ENCODE assay signal across 26 cellular contexts in the genomic region with DNA sequence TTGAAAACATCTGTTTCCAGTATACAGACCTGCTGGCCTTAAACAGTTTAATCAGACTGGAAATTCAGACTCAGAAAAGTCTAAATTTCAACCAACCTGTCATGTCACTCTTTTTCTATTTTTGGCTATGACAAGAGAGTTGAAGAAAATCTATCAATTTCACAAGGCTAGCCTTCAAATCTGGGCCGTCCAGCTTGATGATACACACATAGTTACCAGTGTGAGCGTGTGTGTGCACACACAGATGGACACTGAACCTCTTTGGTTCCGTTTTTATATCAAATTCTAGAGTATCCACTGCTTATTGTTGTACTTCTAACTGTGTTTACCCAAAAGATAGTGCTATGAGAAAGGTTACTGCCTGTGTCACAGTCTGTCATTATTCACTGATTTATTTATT.
DNase-seq lines count a peak whose midpoint lies in the region; ATAC-seq and TF ChIP-seq lines count a peak whose summit lies in the region.
"Had no signal": no experiment of that assay in that cellular context is flagged by ENCODE, and none has a peak within 500 bp of the region (broad histone marks: within the 10 kb centered on the region; RNA-seq: fewer than 3 reads in every experiment).

No MANE protein-coding gene starts in this region.

- no peaks in the 10 kb centered on the region for H4K20me1 ChIP-seq in mammary epithelial cell (ENCODE audit: insufficient read depth, low read length)
- peaks cover 3% of the 10 kb centered on the region; the same call in 1 of the 2 replicates for H4K20me1 ChIP-seq in IMR-90 (ENCODE audit: insufficient read depth, low read length)
- H4K20me1 ChIP-seq: BLaER1 had no signal

- no peak overlapping the region for H4K8ac ChIP-seq in IMR-90 (ENCODE audit: low read depth in 2 of 2, low read length in 2 of 2)

- H3K56ac ChIP-seq in IMR-90 (ENCODE audit: extremely low read depth, insufficient read depth, low read length) = no peak overlapping the region

- H2BK5ac ChIP-seq in IMR-90 (ENCODE audit: low read depth, low read length, poor library complexity, severe bottlenecking) = peak overlapping the region; percentile 5

- no peaks in the 10 kb centered on the region for H3K4me1 ChIP-seq in mammary epithelial cell (ENCODE audit: insufficient read depth, low read length)
- peaks cover 8% of the 10 kb centered on the region for H3K4me1 ChIP-seq in IMR-90 (ENCODE audit: control insufficient read depth, insufficient read depth, low read length)
- peaks cover 10 to 97% (median 86%) of the 10 kb centered on the region in 4 donors for H3K4me1 ChIP-seq in esophagus muscularis mucosa
- H3K4me1 ChIP-seq in right lobe of liver = peaks cover 0 to 43% (median 17%) of the 10 kb centered on the region in 4 donors
- H3K4me1 ChIP-seq in tibial nerve = peaks cover 0 to 29% (median 0%) of the 10 kb centered on the region in 4 donors
- H3K4me1 ChIP-seq: BE2C, BLaER1 had no signal

- intact Hi-C loops in MCF 10A (cut with micrococcal nuclease) = no loop called here
- intact Hi-C loops in mammary epithelial cell (cut with micrococcal nuclease) = no loop called here
- intact Hi-C loops in IMR-90 (cut with micrococcal nuclease) = no loop called here
- intact Hi-C loops in esophagus muscularis mucosa (cut with DNase I) = no loop called here
- intact Hi-C loops in right lobe of liver (cut with DNase I) = no loop called here

- no peak for DNase-seq in MCF 10A (ENCODE audit: unreplicated experiment)
- no peak for DNase-seq in mammary epithelial cell
- no peak for DNase-seq in IMR-90
- no peak for DNase-seq in esophagus muscularis mucosa (ENCODE audit: extremely low spot score)
- DNase-seq in right lobe of liver = no peak
- DNase-seq in hippocampal formation (lab: John Stamatoyannopoulos, UW) = no peak
- DNase-seq in tibial nerve (ENCODE audit: low spot score in 2 of 2) = no peak
- no peak for DNase-seq in nephron progenitor cell
- DNase-seq: 8988T; ACHN; BE2C; C1 segment of cervical spinal cord; CD4-positive, alpha-beta memory T cell; CD4-positive, CD25-positive, alpha-beta regulatory T cell; CD8-positive, alpha-beta memory T cell; COR-L47; DMS 273 treated with DMSO at 0.1 percent for 48 hours; DMS153; DMS53; DMS79; DND-41; EL; GDM1 had no signal

- ATAC-seq in IMR-90 (ENCODE audit: low read depth) (no peak), right lobe of liver (peak; percentile 31 to 47 (median 37))
- ATAC-seq: GM12878 had no signal

- no peak overlapping the region for H3K23ac ChIP-seq in IMR-90 (ENCODE audit: low read depth, low read length)

- WGBS in mammary epithelial cell (ENCODE audit: low coverage, missing lambda C conversion rate) = 95% methylated on average over 3 of the region's 3 CpGs
- no CpG with 5 or more reads among the region's 3 CpGs for WGBS in IMR-90 (ENCODE audit: extremely low coverage in 2 of 2, insufficient read length in 1 of 2), 2 experiments
- WGBS in esophagus muscularis mucosa = 38% methylated on average over 3 of the region's 3 CpGs
- WGBS in right lobe of liver (ENCODE audit: insufficient coverage, low coverage, low lambda C conversion rate, missing lambda C conversion rate) = 13% methylated on average over 3 of the region's 3 CpGs
- 79% methylated on average over 3 of the region's 3 CpGs for WGBS in tibial nerve, 2 donors

- no peak overlapping the region for H2AFZ ChIP-seq in mammary epithelial cell (ENCODE audit: low read depth, low read length)
- no peak overlapping the region for H2AFZ ChIP-seq in IMR-90 (replicated peaks; ENCODE audit: low read length, poor library complexity)

- in situ Hi-C loops in mammary epithelial cell (cut with MboI; ENCODE audit: low sequenced_read_pairs in 2 of 2) (no loop called here), IMR-90 (cut with MboI; ENCODE audit: low sequenced_read_pairs) (no loop called here)

- H3K27ac ChIP-seq in mammary epithelial cell (ENCODE audit: insufficient read depth, low read depth, low read length) (no peak overlapping the region), IMR-90 (ENCODE audit: insufficient read depth, low read length) (no peak overlapping the region), esophagus muscularis mucosa (replicated peaks in 1 of 4) (peak overlapping the region in 3 of 4 donors; percentile 2 to 54 (median 15)), right lobe of liver (no peak overlapping the region), tibial nerve (no peak overlapping the region)
- H3K27ac ChIP-seq: BLaER1 had no signal

- H2BK120ac ChIP-seq in IMR-90 (ENCODE audit: low read depth, low read length) = no peak overlapping the region

- peaks cover 11% of the 10 kb centered on the region for H3K9me1 ChIP-seq in IMR-90 (ENCODE audit: insufficient read depth, low read length)

- peak overlapping the region; percentile 37; the same call in 1 of the 2 replicates for H3K18ac ChIP-seq in IMR-90 (ENCODE audit: low read depth, low read length)

- H3K4me1 Mint-ChIP-seq in MCF 10A (ENCODE audit: insufficient read depth, unreplicated experiment) (peaks cover 10% of the 10 kb centered on the region), nephron progenitor cell (peaks cover 22% of the 10 kb centered on the region)
- H3K4me1 Mint-ChIP-seq: CD4-positive, alpha-beta memory T cell had no signal

- dilution Hi-C loops in mammary epithelial cell (cut with HindIII; ENCODE audit: low sequenced_read_pairs) = no loop called here
- dilution Hi-C loops in IMR-90 (cut with HindIII; ENCODE audit: low sequenced_read_pairs, unreplicated experiment) = no loop called here

- H3K4me3 ChIP-seq in mammary epithelial cell (replicated peaks in 1 of 3; ENCODE audit: insufficient read depth in 1 of 3, low read depth in 2 of 3, low read length in 3 of 3) = no peak overlapping the region
- H3K4me3 ChIP-seq in IMR-90 (ENCODE audit: insufficient read depth, low read depth, low read length) = no peak overlapping the region
- no peak overlapping the region for H3K4me3 ChIP-seq in esophagus muscularis mucosa
- no peak overlapping the region for H3K4me3 ChIP-seq in right lobe of liver
- no peak overlapping the region for H3K4me3 ChIP-seq in tibial nerve
- H3K4me3 ChIP-seq: BLaER1, GM12878 had no signal

- H3K27me3 Mint-ChIP-seq in MCF 10A (ENCODE audit: insufficient read depth, unreplicated experiment) (no peaks in the 10 kb centered on the region), nephron progenitor cell (ENCODE audit: low read depth, poor library complexity) (no peaks in the 10 kb centered on the region)
- H3K27me3 Mint-ChIP-seq: CD4-positive, alpha-beta memory T cell; CD4-positive, CD25-positive, alpha-beta regulatory T cell; CD8-positive, alpha-beta memory T cell had no signal

- no peak overlapping the region for H2BK15ac ChIP-seq in IMR-90 (ENCODE audit: low read depth, low read length)

- H3K36me3 ChIP-seq in mammary epithelial cell (ENCODE audit: insufficient read depth, low read length) = peaks cover 5% of the 10 kb centered on the region
- H3K36me3 ChIP-seq in IMR-90 (ENCODE audit: control insufficient read depth, insufficient read depth, low read length) = peaks cover 13% of the 10 kb centered on the region
- peaks cover 4 to 28% (median 5%) of the 10 kb centered on the region in 4 donors for H3K36me3 ChIP-seq in esophagus muscularis mucosa
- H3K36me3 ChIP-seq in right lobe of liver = peaks cover 0 to 6% (median 0%) of the 10 kb centered on the region in 4 donors
- peaks cover 0 to 25% (median 0%) of the 10 kb centered on the region in 3 donors for H3K36me3 ChIP-seq in tibial nerve
- H3K36me3 ChIP-seq: BE2C had no signal

- TF ChIP-seq RAD21 in IMR-90 (IDR thresholded peaks at IDR 0.05; ENCODE audit: low read length) = no peak

- CTCF ChIA-PET in MCF 10A (lab: Yijun Ruan, JAX) (interaction anchor here (0.9 kb wide), 1 partner anchor 708 kb away, joined by 3 read pairs; no protein-coding TSS in a partner anchor), mammary epithelial cell (lab: Charles Lee; ENCODE audit: low non-redundant PET) (no interaction called here), IMR-90 (lab: Yijun Ruan, JAX) (interaction anchor here (0.6 to 1.5 kb wide), 2 partner anchors 441 to 782 kb away, joined by 3 read pairs; no protein-coding TSS in a partner anchor)

- no peak overlapping the region for H4K91ac ChIP-seq in IMR-90 (ENCODE audit: insufficient read depth, low read depth, low read length)

- H3K27me3 ChIP-seq in mammary epithelial cell (ENCODE audit: insufficient read depth, low read length) = no peaks in the 10 kb centered on the region
- no peaks in the 10 kb centered on the region for H3K27me3 ChIP-seq in IMR-90 (ENCODE audit: control insufficient read depth, insufficient read depth, low read length)
- H3K27me3 ChIP-seq in esophagus muscularis mucosa = no peaks in the 10 kb centered on the region
- no peaks in the 10 kb centered on the region for H3K27me3 ChIP-seq in right lobe of liver
- H3K27me3 ChIP-seq in tibial nerve = no peaks in the 10 kb centered on the region
- H3K27me3 ChIP-seq: BE2C, BLaER1 had no signal

- no peak overlapping the region for H3K14ac ChIP-seq in IMR-90 (replicated peaks; ENCODE audit: low read depth, low read length)

- H3K9me3 ChIP-seq in mammary epithelial cell (replicated peaks; ENCODE audit: insufficient read depth, low read length) = no peaks in the 10 kb centered on the region
- no peaks in the 10 kb centered on the region for H3K9me3 ChIP-seq in IMR-90 (ENCODE audit: control insufficient read depth, insufficient read depth, low read length)
- no peaks in the 10 kb centered on the region for H3K9me3 ChIP-seq in esophagus muscularis mucosa
- no peaks in the 10 kb centered on the region for H3K9me3 ChIP-seq in right lobe of liver
- no peaks in the 10 kb centered on the region for H3K9me3 ChIP-seq in tibial nerve
- H3K9me3 ChIP-seq: BE2C had no signal

- H2BK20ac ChIP-seq in IMR-90 (ENCODE audit: low read depth, low read length) = no peak overlapping the region

- no peaks in the 10 kb centered on the region for H3K9me3 Mint-ChIP-seq in MCF 10A (ENCODE audit: unreplicated experiment)
- peaks cover 5% of the 10 kb centered on the region for H3K9me3 Mint-ChIP-seq in nephron progenitor cell
- H3K9me3 Mint-ChIP-seq: CD4-positive, alpha-beta memory T cell; CD4-positive, CD25-positive, alpha-beta regulatory T cell; CD8-positive, alpha-beta memory T cell had no signal

- no peak overlapping the region for H3K4ac ChIP-seq in IMR-90 (ENCODE audit: low read depth, low read length)

- TF ChIP-seq POLR2A in IMR-90 (IDR thresholded peaks at IDR 0.05; ENCODE audit: low read depth, low read length) = no peak
- no peak for TF ChIP-seq POLR2A in esophagus muscularis mucosa (IDR thresholded peaks at IDR 0.05; ENCODE audit: low read depth)
- no peak for TF ChIP-seq POLR2A in right lobe of liver (IDR thresholded peaks at IDR 0.05)
- TF ChIP-seq POLR2A in tibial nerve (IDR thresholded peaks at IDR 0.05) = no peak

- TF ChIP-seq CTCF in MCF 10A (IDR thresholded peaks at IDR 0.05; ENCODE audit: unreplicated experiment) (no peak), mammary epithelial cell (conservative IDR thresholded peaks at IDR 0.05 in 1 of 2, IDR thresholded peaks at IDR 0.05 in 1 of 2; ENCODE audit: extremely low read depth in 1 of 2, insufficient read depth in 1 of 2, low read depth in 1 of 2, low read length in 2 of 2) (no peak), IMR-90 (conservative IDR thresholded peaks at IDR 0.05; ENCODE audit: low read depth, low read length) (no peak), esophagus muscularis mucosa (IDR thresholded peaks at IDR 0.05) (no peak), right lobe of liver (IDR thresholded peaks at IDR 0.05) (no peak), tibial nerve (IDR thresholded peaks at IDR 0.05) (no peak), nephron progenitor cell (IDR thresholded peaks at IDR 0.05) (no peak)

- POLR2A ChIA-PET in MCF 10A (lab: Yijun Ruan, JAX) (interaction anchor here (1.0 kb wide), 1 partner anchor 19 kb away, joined by 3 read pairs; no protein-coding TSS in a partner anchor), IMR-90 (lab: Charles Lee; ENCODE audit: unreplicated experiment) (no interaction called here)

- H2AK5ac ChIP-seq in IMR-90 (ENCODE audit: low read depth, low read length) = no peak overlapping the region

- BruUV-seq in MCF 10A (replicated peaks; lab: Mats Ljungman, UMichigan) = no TSS peak
- BruUV-seq in mammary epithelial cell (replicated peaks; lab: Mats Ljungman, UMichigan) = no TSS peak
- BruUV-seq in IMR-90 (replicated peaks; lab: Mats Ljungman, UMichigan) = no TSS peak

- H3K36me3 Mint-ChIP-seq in MCF 10A (ENCODE audit: insufficient read depth, unreplicated experiment) = peaks cover 48% of the 10 kb centered on the region
- H3K36me3 Mint-ChIP-seq in nephron progenitor cell (ENCODE audit: low read depth) = peaks cover 32% of the 10 kb centered on the region

- H2AK9ac ChIP-seq in IMR-90 (replicated peaks; ENCODE audit: low read depth, low read length, poor library complexity) = no peak overlapping the region

- peak overlapping the region; percentile 52 for H3K27ac Mint-ChIP-seq in MCF 10A (ENCODE audit: low read depth, unreplicated experiment)
- H3K27ac Mint-ChIP-seq in nephron progenitor cell = no peak overlapping the region
- H3K27ac Mint-ChIP-seq: CD4-positive, alpha-beta memory T cell; CD4-positive, CD25-positive, alpha-beta regulatory T cell had no signal

- H3K9ac ChIP-seq in mammary epithelial cell (ENCODE audit: insufficient read depth, low read length) = no peak overlapping the region
- H3K9ac ChIP-seq in IMR-90 (ENCODE audit: low read depth, low read length) = no peak overlapping the region
- H3K9ac ChIP-seq: BLaER1 had no signal

- no peaks in the 10 kb centered on the region for H3K79me2 ChIP-seq in mammary epithelial cell (ENCODE audit: insufficient read depth, low read length)

- H3K79me1 ChIP-seq in IMR-90 (ENCODE audit: low read depth in 1 of 2, low read length in 2 of 2) = peaks cover 33 to 74% of the 10 kb centered on the region in 2 experiments

- H3K4me3 Mint-ChIP-seq in MCF 10A (ENCODE audit: unreplicated experiment) = no peak overlapping the region
- no peak overlapping the region for H3K4me3 Mint-ChIP-seq in nephron progenitor cell
- H3K4me3 Mint-ChIP-seq: CD14-positive monocyte; CD4-positive, alpha-beta memory T cell; CD4-positive, CD25-positive, alpha-beta regulatory T cell; CD8-positive, alpha-beta memory T cell had no signal

- no peak for TF ChIP-seq EP300 in esophagus muscularis mucosa (IDR thresholded peaks at IDR 0.05)
- TF ChIP-seq EP300 in tibial nerve (IDR thresholded peaks at IDR 0.05) = no peak

- no peak overlapping the region; the same call in 1 of the 2 replicates for H4K5ac ChIP-seq in IMR-90 (ENCODE audit: low read depth, low read length)

- no peak overlapping the region for H3K4me2 ChIP-seq in mammary epithelial cell (ENCODE audit: insufficient read depth, low read depth, low read length)
- H3K4me2 ChIP-seq in IMR-90 (ENCODE audit: low read depth, low read length) = no peak overlapping the region
- H3K4me2 ChIP-seq: BLaER1 had no signal

Comparison
In these comparisons a context has a peak if more than half of its experiments do, and no peak if none do; other contexts are left out.
1. H3K27ac ChIP-seq: peak in esophagus muscularis mucosa (3 of 4); none in mammary epithelial cell (single experiment), IMR-90 (single experiment), right lobe of liver (0 of 3) and tibial nerve (0 of 4).